Comparison of ENCODE assay signal across 1 cellular context in genomic region chr17:42917236-42917603, GRCh38.
TF ChIP-seq lines count a peak whose summit lies in the region.

No MANE protein-coding gene starts in this region.

TF ChIP-seq in H1, 55 proteins besides CTCF, POLR2A, EP300 and RAD21 (continued from another document):
- TF ChIP-seq CHD7 (IDR thresholded peaks at IDR 0.05; ENCODE audit: insufficient replicate concordance, low read length) (no peak), RNF2 (IDR thresholded peaks at IDR 0.05; ENCODE audit: borderline replicate concordance, low read depth, low read length, missing control alignments, poor library complexity, severe bottlenecking) (no peak), MAX (IDR thresholded peaks at IDR 0.05) (no peak), POLR2AphosphoS5 (IDR thresholded peaks at IDR 0.05; ENCODE audit: low read depth, low read length) (no peak), E2F6 (IDR thresholded peaks at IDR 0.05) (no peak), SAP30 (IDR thresholded peaks at IDR 0.05; ENCODE audit: insufficient read depth, insufficient replicate concordance, low read length) (no peak), RXRA (IDR thresholded peaks at IDR 0.05; ENCODE audit: insufficient read depth, low read depth, low read length) (no peak), CBX8 (IDR thresholded peaks at IDR 0.05; ENCODE audit: borderline replicate concordance, low read depth, low read length) (no peak), CHD2 (IDR thresholded peaks at IDR 0.05; ENCODE audit: low read length) (no peak), ATF2 (IDR thresholded peaks at IDR 0.05; ENCODE audit: low read length) (no peak), FOSL1 (IDR thresholded peaks at IDR 0.05; ENCODE audit: insufficient read depth, low read depth, low read length) (no peak), SIN3A (conservative IDR thresholded peaks at IDR 0.05 in 1 of 2, IDR thresholded peaks at IDR 0.05 in 1 of 2; ENCODE audit: low read depth in 1 of 2, low read length in 2 of 2) (no peak), TEAD4 (IDR thresholded peaks at IDR 0.05; ENCODE audit: low read depth, low read length) (peak; percentile 90), HDAC2 (IDR thresholded peaks at IDR 0.05; ENCODE audit: borderline replicate concordance in 1 of 2, low read depth in 2 of 2, low read length in 2 of 2) (no peak)
TF ChIP-seq in H1: peak in this region for 3.
